ENCODE assay signal across 1 cellular context in the genomic region with DNA sequence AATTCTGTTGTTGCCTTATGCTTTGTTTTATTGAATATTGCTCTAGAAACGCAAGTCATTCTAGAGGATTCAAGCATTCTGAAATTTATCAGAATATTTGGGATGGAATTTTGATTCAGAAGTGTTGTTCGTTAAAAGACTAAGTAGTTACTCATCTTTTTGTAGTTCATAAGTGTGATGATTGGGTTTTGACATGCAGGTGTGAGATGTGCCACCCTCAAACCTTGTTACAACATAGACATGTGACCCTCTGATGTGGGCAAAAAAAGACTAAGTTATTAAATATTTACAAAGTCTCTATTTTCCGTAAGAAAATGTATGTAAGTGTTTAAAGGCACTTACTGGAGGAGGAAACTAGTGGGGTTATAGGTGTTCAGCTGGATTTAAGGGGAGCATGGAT.
TF ChIP-seq lines count a peak whose summit lies in the region.

No MANE protein-coding gene starts in this region.

TF ChIP-seq in SK-N-SH, 30 proteins besides CTCF, POLR2A, EP300 and RAD21 (continued from another document):
- TF ChIP-seq, protein P1, sequence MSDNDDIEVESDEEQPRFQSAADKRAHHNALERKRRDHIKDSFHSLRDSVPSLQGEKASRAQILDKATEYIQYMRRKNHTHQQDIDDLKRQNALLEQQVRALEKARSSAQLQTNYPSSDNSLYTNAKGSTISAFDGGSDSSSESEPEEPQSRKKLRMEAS (IDR thresholded peaks at IDR 0.05; ENCODE audit: low read depth), result no peak
- TF ChIP-seq NFIC (IDR thresholded peaks at IDR 0.05; ENCODE audit: borderline replicate concordance) (no peak), JUND (IDR thresholded peaks at IDR 0.05) (no peak), ELF1 (IDR thresholded peaks at IDR 0.05) (no peak), MXI1 (IDR thresholded peaks at IDR 0.05; ENCODE audit: low read depth, low read length) (no peak)
